Comparison of ENCODE assay signal across 8 cellular contexts in genomic region chr19:39502640-39503417, GRCh38. TPM values are rescaled to one million over a fixed set of nuclear protein-coding genes. Genes with fewer than 3 reads are reported as not detected.
A peak's percentile ranks its signal among the peaks of the same experiment; 100 is the strongest.
DNase-seq lines count a peak whose midpoint lies in the region; ATAC-seq and TF ChIP-seq lines count a peak whose summit lies in the region.

No MANE protein-coding gene starts in this region.

- H3K27ac Mint-ChIP-seq in osteocyte (ENCODE audit: unreplicated experiment), result no peak overlapping the region

- TF ChIP-seq POLR2A in upper lobe of left lung (IDR thresholded peaks at IDR 0.05), result no peak

- no peak overlapping the region for H3K4me3 Mint-ChIP-seq in osteocyte (ENCODE audit: unreplicated experiment)

- H3K4me1 ChIP-seq in NT2/D1 (ENCODE audit: insufficient read depth, insufficient read length), result peaks cover 5% of the 10 kb centered on the region
- peaks cover 14 to 35% (median 26%) of the 10 kb centered on the region in 4 donors for H3K4me1 ChIP-seq in upper lobe of left lung

- H3K9me3 ChIP-seq in NT2/D1 (ENCODE audit: insufficient read depth, low read length) (peaks cover 5% of the 10 kb centered on the region; the same call in 1 of the 2 replicates), upper lobe of left lung (no peaks in the 10 kb centered on the region)

- H3K27me3 Mint-ChIP-seq in osteocyte (ENCODE audit: unreplicated experiment), result peaks cover 48% of the 10 kb centered on the region

- H3K36me3 Mint-ChIP-seq in osteocyte (ENCODE audit: unreplicated experiment), result no peaks in the 10 kb centered on the region

- H3K4me1 Mint-ChIP-seq in osteocyte (ENCODE audit: unreplicated experiment), result peaks cover 27% of the 10 kb centered on the region

- DNase-seq in NT2/D1 (ENCODE audit: low read depth, low spot score) (peak; percentile 50), activated T-cell treated with anti-CD3 and anti-CD28 coated beads for 1 hour (ENCODE audit: low read depth) (peak; percentile 64), osteocyte (ENCODE audit: extremely low spot score, unreplicated experiment) (no peak), upper lobe of left lung (peak; percentile 55 to 94), NCI-H2081 treated with DMSO at 0.1 percent for 48 hours (lab: John Stamatoyannopoulos, UW) (no peak)

- H3K36me3 ChIP-seq in NT2/D1 (ENCODE audit: insufficient read depth, insufficient read length, low read length) (no peaks in the 10 kb centered on the region), upper lobe of left lung (no peaks in the 10 kb centered on the region)

- 30 to 64% methylated on average over 8 to 30 of the region's 69 CpGs for WGBS in upper lobe of left lung, 2 donors

- H3K9ac ChIP-seq in NT2/D1 (ENCODE audit: insufficient read length, low read depth), result no peak overlapping the region

- ATAC-seq in esophagus mucosa, result peak; percentile 79
- peak; percentile 84 to 92 for ATAC-seq in upper lobe of left lung (ENCODE audit: low FRiP score in 2 of 2)
- ATAC-seq in GM18519 (IDR thresholded peaks at IDR 0.05; ENCODE audit: low FRiP score, unreplicated experiment), result no peak

- no peak for TF ChIP-seq EP300 in upper lobe of left lung (IDR thresholded peaks at IDR 0.05)

- H3K4me3 ChIP-seq in NT2/D1 (ENCODE audit: insufficient read length, low read depth) (no peak overlapping the region), upper lobe of left lung (no peak overlapping the region)

- H3K27me3 ChIP-seq in NT2/D1 (ENCODE audit: insufficient read depth, insufficient read length) (peaks cover 94% of the 10 kb centered on the region), upper lobe of left lung (peaks cover 0 to 39% (median 26%) of the 10 kb centered on the region in 4 donors)

- peak; percentile 88 for TF ChIP-seq CTCF in GM12872 (IDR thresholded peaks at IDR 0.05; ENCODE audit: insufficient read depth, low read depth, low read length)
- TF ChIP-seq CTCF in osteocyte (IDR thresholded peaks at IDR 0.05), result peak; percentile 86
- TF ChIP-seq CTCF in upper lobe of left lung (IDR thresholded peaks at IDR 0.05), result peak; percentile 85 to 98 (median 94)

- no peak overlapping the region for H3K27ac ChIP-seq in upper lobe of left lung

- H3K9me3 Mint-ChIP-seq in osteocyte (ENCODE audit: unreplicated experiment), result no peaks in the 10 kb centered on the region

RNA-seq across cellular contexts. Expression of gene DLL3, which starts 4.1 kb away (rescaled TPM):
- total RNA-seq in esophagus mucosa (not detected), osteocyte (0.42 and 0.62 TPM in 2 replicates), upper lobe of left lung (not detected)

RNA-seq across cellular contexts. Expression of gene SELENOV, which starts 12.1 kb away (rescaled TPM):
- not detected for total RNA-seq in esophagus mucosa
- not detected in 2 replicates for total RNA-seq in osteocyte
- total RNA-seq in upper lobe of left lung, result not detected

RNA-seq across cellular contexts. Expression of gene TIMM50, which starts 22.2 kb away (rescaled TPM):
- 55.6 TPM for total RNA-seq in esophagus mucosa
- total RNA-seq in osteocyte, result 55.9 and 56.0 TPM in 2 replicates
- 10 to 100 TPM; 47.8 to 80.9 (median 54.4) TPM for total RNA-seq in upper lobe of left lung

RNA-seq across cellular contexts. Expression of gene EID2B, which starts 29.8 kb away (rescaled TPM):
- total RNA-seq in esophagus mucosa (0.20 TPM), osteocyte (3.6 and 4.0 TPM in 2 replicates), upper lobe of left lung (1 to 10 TPM; 1.2 to 6.3 (median 2.4) TPM)

RNA-seq across cellular contexts. Expression of gene EID2, which starts 37.1 kb away (rescaled TPM):
- total RNA-seq in esophagus mucosa, result 6.7 TPM
- 16.6 and 18.1 TPM in 2 replicates for total RNA-seq in osteocyte
- 10 to 100 TPM in 5 of 6 donors, 1 to 10 TPM in 1; 9.4 to 24.2 (median 16.2) TPM for total RNA-seq in upper lobe of left lung

Comparison
In these comparisons a context has a peak if more than half of its experiments do, and no peak if none do; other contexts are left out.
1. DNase-seq: peak in NT2/D1 (single experiment), activated T-cell treated with anti-CD3 and anti-CD28 coated beads for 1 hour (single experiment) and upper lobe of left lung (2 of 2); none in osteocyte (single experiment) and NCI-H2081 treated with DMSO at 0.1 percent for 48 hours (single experiment).
2. Peak in every context shown above with its lines, with median percentiles within 50 percentile points of each other: CTCF ChIP-seq.